In the genomic region with DNA sequence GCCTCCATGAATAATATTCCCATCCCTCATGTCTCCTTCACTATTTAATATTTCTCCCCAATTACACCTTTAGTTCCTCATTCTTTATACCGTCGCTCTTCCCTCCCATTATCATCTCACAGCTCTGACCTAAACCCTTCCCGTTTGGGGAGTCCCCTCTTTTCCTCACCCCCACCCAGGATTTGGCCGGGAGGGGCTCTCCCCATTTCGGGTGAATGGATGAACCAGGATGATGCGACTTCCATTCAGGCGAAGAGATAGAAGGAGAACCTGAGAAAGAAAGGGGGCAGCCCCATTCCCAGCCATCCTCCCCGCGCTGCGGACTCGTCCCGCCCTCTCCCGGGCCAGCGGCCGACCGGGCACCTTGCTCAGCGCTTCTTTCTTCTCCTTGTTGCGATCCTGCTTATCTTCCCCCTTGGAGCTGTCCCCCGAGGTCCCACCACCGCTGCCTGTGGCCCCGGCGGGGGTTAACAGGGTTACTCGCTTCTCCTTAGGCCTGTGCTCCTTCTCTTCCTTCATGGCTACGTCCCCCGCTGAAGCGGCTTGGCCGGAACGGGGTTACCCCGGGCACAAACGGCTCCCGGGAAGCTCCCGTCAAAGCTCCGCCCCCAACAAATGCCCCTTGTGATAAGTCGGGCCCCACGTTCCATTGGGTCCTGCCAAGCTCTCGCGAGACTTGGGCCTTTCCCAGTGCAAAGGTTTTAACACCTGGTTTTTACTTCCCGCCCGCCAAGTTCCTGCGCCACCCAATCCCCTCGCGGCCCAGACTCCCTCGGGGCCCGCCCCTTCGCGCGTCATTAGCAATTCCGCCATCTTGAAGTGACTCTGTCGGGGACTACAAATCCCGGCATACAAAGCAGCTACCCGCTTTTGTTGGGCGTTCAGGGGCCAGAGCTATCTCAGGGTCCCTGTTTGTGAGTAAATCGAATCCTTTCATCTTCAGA, we compare ENCODE assay signal across 8 cellular contexts. TPM values are rescaled to one million over a fixed set of nuclear protein-coding genes. Genes with fewer than 3 reads are reported as not detected.
DNase-seq lines count a peak whose midpoint lies in the region; ATAC-seq, FAIRE-seq and TF ChIP-seq lines count a peak whose summit lies in the region.

TSS of gene UPF3B (minus strand) at position 554 of the 944 bp plus-strand sequence. CDS start at position 519, 35 bp downstream.

- DNase-seq in GM12892 (ENCODE audit: insufficient read length) = peak; percentile 77
- DNase-seq in NCI-H146 (lab: John Stamatoyannopoulos, UW) = peak; percentile 99
- peak; percentile 98 for DNase-seq in amniotic epithelial cell (ENCODE audit: low read depth)
- DNase-seq in heart right ventricle = peak; percentile 92 to 95
- DNase-seq in posterior cingulate gyrus = peak; percentile 84 to 99 (median 90)
- peak; percentile 97 for DNase-seq in upper lobe of right lung

- H3K4me1 ChIP-seq in heart right ventricle = peaks cover 0 to 14% (median 6%) of the 10 kb centered on the region in 9 donors
- H3K4me1 ChIP-seq in upper lobe of right lung = no peaks in the 10 kb centered on the region

- peak; percentile 64; the same call in 1 of the 2 replicates for TF ChIP-seq POLR2A in GM12892 (IDR thresholded peaks at IDR 0.05; ENCODE audit: low read depth, low read length)

- H3K4me3 ChIP-seq in heart right ventricle = peak within 1 kb of the TSS; percentile 47 to 83 (median 70)
- H3K4me3 ChIP-seq in upper lobe of right lung = peak within 1 kb of the TSS; percentile 72

- H3K9me3 ChIP-seq in heart right ventricle (no peaks in the 10 kb centered on the region), upper lobe of right lung (no peaks in the 10 kb centered on the region)

- peaks cover 0 to 33% (median 0%) of the 10 kb centered on the region in 9 donors for H3K36me3 ChIP-seq in heart right ventricle
- H3K36me3 ChIP-seq in upper lobe of right lung = no peaks in the 10 kb centered on the region

- 0 to 1% methylated on average over 37 to 53 of the region's 53 CpGs for WGBS in heart right ventricle, 2 donors

- intact Hi-C loops in T-helper 1 cell treated with Interleukin-12 subunit alpha and Interleukin-12 subunit beta and Interleukin-4 antibody, amounts not matched to agents 30 ng/mL and 1 ng/mL, for 36 hours (cut with micrococcal nuclease) = loop anchor here (1.0 to 2.0 kb wide), 9 partner anchors 19 to 384 kb away; partner anchors contain the start of genes NDUFA1, NKAP, NKRF and RNF113A
- intact Hi-C loops in heart right ventricle (cut with DNase I) = loop anchor here in 4 of 10 donors (1.0 to 10.0 kb wide), 5 partner anchors 18 to 58 kb away; partner anchors contain the start of genes NDUFA1 (in 2 of the 4), RNF113A (in 2 of the 4) and RPL39 (in 1 of the 4)
- intact Hi-C loops in posterior cingulate gyrus (cut with DNase I) = loop anchor here (2.0 to 5.0 kb wide), 2 partner anchors 18 to 60 kb away; partner anchors contain the start of genes NDUFA1, RNF113A and RPL39
- intact Hi-C loops in upper lobe of right lung (cut with DNase I) = no loop called here

- peak; percentile 98 for ATAC-seq in HG02852 (IDR thresholded peaks at IDR 0.05; ENCODE audit: unreplicated experiment)
- ATAC-seq in heart right ventricle = peak; percentile 97 to 99 (median 99)
- peak; percentile 99 for ATAC-seq in upper lobe of right lung

- H3K27me3 ChIP-seq in heart right ventricle (peaks cover 0 to 6% (median 0%) of the 10 kb centered on the region in 7 donors), upper lobe of right lung (no peaks in the 10 kb centered on the region)

- TF ChIP-seq CTCF in heart right ventricle (IDR thresholded peaks at IDR 0.05) = peak in 1 of 9 donors; percentile 6
- no peak for TF ChIP-seq CTCF in upper lobe of right lung (IDR thresholded peaks at IDR 0.05)

- peak within 1 kb of the TSS; percentile 44 to 96 (median 89) for H3K27ac ChIP-seq in heart right ventricle
- H3K27ac ChIP-seq in upper lobe of right lung = peak within 1 kb of the TSS; percentile 85

- FAIRE-seq in GM12892 (lab: Jason Lieb, UNC) = peak; percentile 82

RNA-seq across cellular contexts. Expression of gene UPF3B, which starts in this region (rescaled TPM):
- polyA plus RNA-seq in GM12892 (2012; ENCODE audit: missing spikeins) = 26.3 TPM
- total RNA-seq in T-helper 1 cell treated with Interleukin-12 subunit alpha and Interleukin-12 subunit beta and Interleukin-4 antibody, amounts not matched to agents 30 ng/mL and 1 ng/mL, for 36 hours = 11.0 and 12.5 TPM in 2 replicates
- total RNA-seq in heart right ventricle (1 to 10 TPM; 2.4 to 3.8 (median 2.9) TPM), upper lobe of right lung (6.3 TPM)
- polyA plus RNA-seq in heart right ventricle = 10 to 100 TPM in 1 of 2 donors, 1 to 10 TPM in 1; 6.4 to 15.1 TPM

Comparison
In these comparisons a context has a peak if more than half of its experiments do, and no peak if none do; other contexts are left out.
1. Peak in every context shown above with its lines: DNase-seq, ATAC-seq, H3K4me3 ChIP-seq and H3K27ac ChIP-seq.